30 cellular contexts compared by ENCODE assay signal in genomic region chr7:127755965-127756364, GRCh38.
"Had no signal": no experiment of that assay in that cellular context is flagged by ENCODE, and none has a peak within 500 bp of the region (broad histone marks: within the 10 kb centered on the region; RNA-seq: fewer than 3 reads in every experiment).

No MANE protein-coding gene starts in this region.

- DNase-seq: activated CD4-positive, alpha-beta memory T cell treated with anti-CD3 and anti-CD28 coated beads, Interleukin-2, amount 10 ng/mL, durations not matched to agents 7 days and 5 days; activated CD4-positive, alpha-beta T cell treated with anti-CD3 and anti-CD28 coated beads for 1 hour; activated CD4-positive, alpha-beta T cell treated with anti-CD3 and anti-CD28 coated beads for 48 hours; activated CD4-positive, CD25-positive, alpha-beta regulatory T cell; activated CD8-positive, alpha-beta memory T cell treated with anti-CD3 and anti-CD28 coated beads for 24 hours; activated CD8-positive, alpha-beta memory T cell treated with anti-CD3 and anti-CD28 coated beads, Interleukin-2, amount 10 ng/mL, durations not matched to agents 7 days and 5 days; activated CD8-positive, alpha-beta memory T cell treated with anti-CD3 and anti-CD28 coated beads, Interleukin-2, amount 50 U/mL, for 48 hours; activated effector memory CD4-positive, alpha-beta T cell treated with Interleukin-2 at 50 U/mL for 16 hours; activated naive CD4-positive, alpha-beta T cell treated with anti-CD3 and anti-CD28 coated beads, Interleukin-2, amount 10 ng/mL, durations not matched to agents 7 days and 5 days; activated naive CD8-positive, alpha-beta T cell treated with anti-CD3 and anti-CD28 coated beads, Interleukin-2, amount 50 U/mL, for 24 hours; activated T-cell treated with anti-CD3 and anti-CD28 coated beads, Interleukin-2, amount 50 U/mL, for 48 hours; Karpas-422; KBM-7; MG63; NCI-H1048; NCI-H1105 treated with DMSO at 0.1 percent for 48 hours; NCI-H1436; NCI-H1694; NCI-H1930; NCI-H510A; PC-3; Peyer's patch; RPMI8226; SHP77 treated with DMSO at 0.1 percent for 48 hours; T-helper 2 cell; T-helper 9 cell; WERI-Rb-1 had no signal

- H3K4me1 ChIP-seq: SJSA1 had no signal

- H3K27ac ChIP-seq: Peyer's patch, SJSA1, WERI-Rb-1 had no signal

- H3K9me3 ChIP-seq: MG63, Peyer's patch, SJSA1, SK-N-SH had no signal

- ATAC-seq: activated CD8-positive, alpha-beta memory T cell treated with anti-CD3 and anti-CD28 coated beads, Interleukin-2, amount 10 ng/mL, durations not matched to agents 7 days and 5 days; activated naive CD8-positive, alpha-beta T cell treated with anti-CD3 and anti-CD28 coated beads, Interleukin-2, amount 50 U/mL, for 24 hours; PC-3 had no signal

- H3K36me3 ChIP-seq: MG63, Peyer's patch, WERI-Rb-1 had no signal

- H3K4me2 ChIP-seq: SK-N-SH had no signal

- FAIRE-seq: bronchial epithelial cell had no signal

- H3K9me2 ChIP-seq: SK-N-SH had no signal

- H3K9ac ChIP-seq: SK-N-SH had no signal

- H3K27me3 ChIP-seq: MG63, Peyer's patch, SJSA1 had no signal

- H3K4me3 ChIP-seq: MG63, Peyer's patch, SJSA1 had no signal
